In the genomic region with DNA sequence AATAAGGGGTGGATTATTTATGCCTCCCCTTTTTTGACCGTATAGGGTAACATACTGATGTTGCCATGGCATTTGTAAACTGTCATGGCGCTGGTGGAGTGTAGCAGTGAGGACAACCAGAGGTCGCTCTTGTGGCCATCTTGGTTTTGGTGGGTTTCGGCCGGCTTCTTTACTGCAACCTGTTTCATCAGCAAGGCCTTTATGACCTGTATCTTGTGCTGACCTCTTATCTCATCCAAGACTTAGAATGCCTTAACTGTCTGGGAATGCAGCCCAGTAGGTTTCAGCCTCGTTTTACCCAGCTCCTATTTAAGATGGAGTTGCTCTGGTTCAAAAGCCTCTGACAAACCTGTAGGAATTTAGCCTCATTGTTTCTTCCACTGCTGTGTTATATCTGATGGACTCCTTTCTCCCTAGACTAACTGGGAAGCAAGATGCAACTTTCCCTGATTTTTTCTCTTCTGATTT, we compare ENCODE assay signal across 2 cellular contexts.
TF ChIP-seq lines count a peak whose summit lies in the region.

No MANE protein-coding gene starts in this region.

TF ChIP-seq in WTC11, 78 proteins besides CTCF, POLR2A, EP300 and RAD21:
- TF ChIP-seq, protein P1, sequence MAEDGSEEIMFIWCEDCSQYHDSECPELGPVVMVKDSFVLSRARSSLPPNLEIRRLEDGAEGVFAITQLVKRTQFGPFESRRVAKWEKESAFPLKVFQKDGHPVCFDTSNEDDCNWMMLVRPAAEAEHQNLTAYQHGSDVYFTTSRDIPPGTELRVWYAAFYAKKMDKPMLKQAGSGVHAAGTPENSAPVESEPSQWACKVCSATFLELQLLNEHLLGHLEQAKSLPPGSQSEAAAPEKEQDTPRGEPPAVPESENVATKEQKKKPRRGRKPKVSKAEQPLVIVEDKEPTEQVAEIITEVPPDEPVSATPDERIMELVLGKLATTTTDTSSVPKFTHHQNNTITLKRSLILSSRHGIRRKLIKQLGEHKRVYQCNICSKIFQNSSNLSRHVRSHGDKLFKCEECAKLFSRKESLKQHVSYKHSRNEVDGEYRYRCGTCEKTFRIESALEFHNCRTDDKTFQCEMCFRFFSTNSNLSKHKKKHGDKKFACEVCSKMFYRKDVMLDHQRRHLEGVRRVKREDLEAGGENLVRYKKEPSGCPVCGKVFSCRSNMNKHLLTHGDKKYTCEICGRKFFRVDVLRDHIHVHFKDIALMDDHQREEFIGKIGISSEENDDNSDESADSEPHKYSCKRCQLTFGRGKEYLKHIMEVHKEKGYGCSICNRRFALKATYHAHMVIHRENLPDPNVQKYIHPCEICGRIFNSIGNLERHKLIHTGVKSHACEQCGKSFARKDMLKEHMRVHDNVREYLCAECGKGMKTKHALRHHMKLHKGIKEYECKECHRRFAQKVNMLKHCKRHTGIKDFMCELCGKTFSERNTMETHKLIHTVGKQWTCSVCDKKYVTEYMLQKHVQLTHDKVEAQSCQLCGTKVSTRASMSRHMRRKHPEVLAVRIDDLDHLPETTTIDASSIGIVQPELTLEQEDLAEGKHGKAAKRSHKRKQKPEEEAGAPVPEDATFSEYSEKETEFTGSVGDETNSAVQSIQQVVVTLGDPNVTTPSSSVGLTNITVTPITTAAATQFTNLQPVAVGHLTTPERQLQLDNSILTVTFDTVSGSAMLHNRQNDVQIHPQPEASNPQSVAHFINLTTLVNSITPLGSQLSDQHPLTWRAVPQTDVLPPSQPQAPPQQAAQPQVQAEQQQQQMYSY (CRISPR knock-in tag; IDR thresholded peaks at IDR 0.05): no peak
- TF ChIP-seq NR1H2 (CRISPR knock-in tag; IDR thresholded peaks at IDR 0.05) (no peak), JUN (CRISPR knock-in tag; IDR thresholded peaks at IDR 0.05) (no peak), SMAD4 (CRISPR knock-in tag; IDR thresholded peaks at IDR 0.05) (no peak), RORB (CRISPR knock-in tag; IDR thresholded peaks at IDR 0.05) (no peak), NFE2L1 (CRISPR knock-in tag; IDR thresholded peaks at IDR 0.05) (no peak), ZNF219 (CRISPR knock-in tag; IDR thresholded peaks at IDR 0.05; ENCODE audit: borderline replicate concordance) (no peak), GABPB1 (CRISPR knock-in tag; IDR thresholded peaks at IDR 0.05) (no peak), SOX15 (CRISPR knock-in tag; IDR thresholded peaks at IDR 0.05) (no peak), ZNF138 (CRISPR knock-in tag; conservative IDR thresholded peaks at IDR 0.05) (no peak), ZNF396 (CRISPR knock-in tag; IDR thresholded peaks at IDR 0.05; ENCODE audit: borderline replicate concordance) (no peak), TEAD4 (CRISPR knock-in tag; IDR thresholded peaks at IDR 0.05) (no peak)
- TF ChIP-seq, protein P2, sequence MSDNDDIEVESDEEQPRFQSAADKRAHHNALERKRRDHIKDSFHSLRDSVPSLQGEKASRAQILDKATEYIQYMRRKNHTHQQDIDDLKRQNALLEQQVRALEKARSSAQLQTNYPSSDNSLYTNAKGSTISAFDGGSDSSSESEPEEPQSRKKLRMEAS (CRISPR knock-in tag; IDR thresholded peaks at IDR 0.05): no peak
- TF ChIP-seq, protein P3, sequence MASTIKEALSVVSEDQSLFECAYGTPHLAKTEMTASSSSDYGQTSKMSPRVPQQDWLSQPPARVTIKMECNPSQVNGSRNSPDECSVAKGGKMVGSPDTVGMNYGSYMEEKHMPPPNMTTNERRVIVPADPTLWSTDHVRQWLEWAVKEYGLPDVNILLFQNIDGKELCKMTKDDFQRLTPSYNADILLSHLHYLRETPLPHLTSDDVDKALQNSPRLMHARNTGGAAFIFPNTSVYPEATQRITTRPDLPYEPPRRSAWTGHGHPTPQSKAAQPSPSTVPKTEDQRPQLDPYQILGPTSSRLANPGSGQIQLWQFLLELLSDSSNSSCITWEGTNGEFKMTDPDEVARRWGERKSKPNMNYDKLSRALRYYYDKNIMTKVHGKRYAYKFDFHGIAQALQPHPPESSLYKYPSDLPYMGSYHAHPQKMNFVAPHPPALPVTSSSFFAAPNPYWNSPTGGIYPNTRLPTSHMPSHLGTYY (CRISPR knock-in tag; IDR thresholded peaks at IDR 0.05): no peak
- TF ChIP-seq, protein P4, sequence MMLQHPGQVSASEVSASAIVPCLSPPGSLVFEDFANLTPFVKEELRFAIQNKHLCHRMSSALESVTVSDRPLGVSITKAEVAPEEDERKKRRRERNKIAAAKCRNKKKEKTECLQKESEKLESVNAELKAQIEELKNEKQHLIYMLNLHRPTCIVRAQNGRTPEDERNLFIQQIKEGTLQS (CRISPR knock-in tag; conservative IDR thresholded peaks at IDR 0.05): no peak
- TF ChIP-seq, protein P5, sequence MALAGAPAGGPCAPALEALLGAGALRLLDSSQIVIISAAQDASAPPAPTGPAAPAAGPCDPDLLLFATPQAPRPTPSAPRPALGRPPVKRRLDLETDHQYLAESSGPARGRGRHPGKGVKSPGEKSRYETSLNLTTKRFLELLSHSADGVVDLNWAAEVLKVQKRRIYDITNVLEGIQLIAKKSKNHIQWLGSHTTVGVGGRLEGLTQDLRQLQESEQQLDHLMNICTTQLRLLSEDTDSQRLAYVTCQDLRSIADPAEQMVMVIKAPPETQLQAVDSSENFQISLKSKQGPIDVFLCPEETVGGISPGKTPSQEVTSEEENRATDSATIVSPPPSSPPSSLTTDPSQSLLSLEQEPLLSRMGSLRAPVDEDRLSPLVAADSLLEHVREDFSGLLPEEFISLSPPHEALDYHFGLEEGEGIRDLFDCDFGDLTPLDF (CRISPR knock-in tag; IDR thresholded peaks at IDR 0.05): no peak
- TF ChIP-seq, protein P6, sequence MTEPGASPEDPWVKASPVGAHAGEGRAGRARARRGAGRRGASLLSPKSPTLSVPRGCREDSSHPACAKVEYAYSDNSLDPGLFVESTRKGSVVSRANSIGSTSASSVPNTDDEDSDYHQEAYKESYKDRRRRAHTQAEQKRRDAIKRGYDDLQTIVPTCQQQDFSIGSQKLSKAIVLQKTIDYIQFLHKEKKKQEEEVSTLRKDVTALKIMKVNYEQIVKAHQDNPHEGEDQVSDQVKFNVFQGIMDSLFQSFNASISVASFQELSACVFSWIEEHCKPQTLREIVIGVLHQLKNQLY (CRISPR knock-in tag; IDR thresholded peaks at IDR 0.05): no peak

TF ChIP-seq in H1, 55 proteins besides CTCF, POLR2A, EP300 and RAD21:
- TF ChIP-seq GABPA (IDR thresholded peaks at IDR 0.05; ENCODE audit: borderline replicate concordance, insufficient read depth, low read length): no peak
- no peak for TF ChIP-seq JUN (IDR thresholded peaks at IDR 0.05; ENCODE audit: low read depth, low read length)
- TF ChIP-seq SRF (IDR thresholded peaks at IDR 0.05; ENCODE audit: low read depth, low read length): 0 out of 2 replicates have a peak, but pooled peaks have one; percentile 10
- peak; percentile 75 for TF ChIP-seq YY1 (IDR thresholded peaks at IDR 0.05; ENCODE audit: low read depth, low read length)
